In the genomic region with DNA sequence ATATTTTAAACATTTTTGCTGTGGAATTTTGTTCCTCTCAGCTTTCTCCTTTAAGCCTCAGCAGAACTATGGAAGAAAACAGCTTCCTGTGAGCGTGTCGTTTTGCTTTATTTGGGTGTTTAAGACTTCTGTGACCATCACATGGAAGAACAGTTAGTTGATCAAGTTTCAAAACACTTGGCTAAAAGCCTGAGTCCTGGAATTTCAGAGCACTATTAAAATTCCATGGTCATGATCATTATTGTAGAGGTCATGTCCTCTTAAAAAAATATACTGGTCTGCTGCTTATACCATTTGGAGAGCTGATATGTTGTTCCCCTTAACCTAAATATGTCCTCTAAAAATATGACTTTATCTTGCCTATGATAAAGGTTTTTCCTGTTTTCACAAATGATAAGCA, we compare ENCODE assay signal across 13 cellular contexts. TPM values are rescaled to one million over a fixed set of nuclear protein-coding genes. Genes with fewer than 3 reads are reported as not detected.
DNase-seq lines count a peak whose midpoint lies in the region; ATAC-seq and TF ChIP-seq lines count a peak whose summit lies in the region.
"Had no signal": no experiment of that assay in that cellular context is flagged by ENCODE, and none has a peak within 500 bp of the region (broad histone marks: within the 10 kb centered on the region; RNA-seq: fewer than 3 reads in every experiment).

No MANE protein-coding gene starts in this region.

- no peaks in the 10 kb centered on the region for H3K4me1 ChIP-seq in A673 (ENCODE audit: insufficient read depth, low read length, poor library complexity, severe bottlenecking)
- peaks cover 9% of the 10 kb centered on the region for H3K4me1 ChIP-seq in body of pancreas
- no peaks in the 10 kb centered on the region for H3K4me1 ChIP-seq in right lobe of liver

- H3K27ac ChIP-seq in A673 (ENCODE audit: low read depth, low read length, poor library complexity, severe bottlenecking) (no peak overlapping the region), body of pancreas (peak overlapping the region in 1 of 4 donors; percentile 64), right lobe of liver (peak overlapping the region in 1 of 3 donors; percentile 13)

- no peak overlapping the region for H3K27ac Mint-ChIP-seq in nephron progenitor cell
- H3K27ac Mint-ChIP-seq: stimulated activated naive CD8-positive, alpha-beta T cell treated with anti-CD3 and anti-CD28 coated beads, Interleukin-15, Interleukin-2, amounts not matched to agents 100 ng/mL and 50 ng/mL, for 24 hours had no signal

- peak; percentile 81 for ATAC-seq in body of pancreas
- ATAC-seq in right lobe of liver: peak; percentile 44 to 75 (median 65)
- no peak for ATAC-seq in GM21367 (IDR thresholded peaks at IDR 0.05; ENCODE audit: unreplicated experiment)
- ATAC-seq: effector memory CD8-positive, alpha-beta T cell had no signal

- H3K4me3 ChIP-seq in A673 (ENCODE audit: low read depth, low read length, poor library complexity, severe bottlenecking): no peak overlapping the region
- H3K4me3 ChIP-seq in HFF-Myc (replicated peaks; ENCODE audit: low read depth, low read length): no peak overlapping the region
- H3K4me3 ChIP-seq in body of pancreas: no peak overlapping the region
- H3K4me3 ChIP-seq in right lobe of liver: no peak overlapping the region
- H3K4me3 ChIP-seq: lung had no signal

- intact Hi-C loops in A673 (cut with micrococcal nuclease; ENCODE audit: unreplicated experiment): no loop called here
- intact Hi-C loops in body of pancreas (cut with DNase I): no loop called here
- intact Hi-C loops in right lobe of liver (cut with DNase I): no loop called here

- H3K4me3 Mint-ChIP-seq in nephron progenitor cell: no peak overlapping the region
- H3K4me3 Mint-ChIP-seq: CD4-positive, CD25-positive, alpha-beta regulatory T cell; effector memory CD8-positive, alpha-beta T cell; stimulated activated naive CD8-positive, alpha-beta T cell treated with anti-CD3 and anti-CD28 coated beads, Interleukin-15, Interleukin-2, amounts not matched to agents 100 ng/mL and 50 ng/mL, for 24 hours had no signal

- peak; percentile 20 for DNase-seq in A673 (ENCODE audit: low spot score)
- peak; percentile 77 for DNase-seq in HFF-Myc (ENCODE audit: extremely low read depth, low read depth)
- DNase-seq in body of pancreas: no peak
- DNase-seq in right lobe of liver: no peak
- DNase-seq in NCI-H1048 (lab: John Stamatoyannopoulos, UW): no peak
- no peak for DNase-seq in nephron progenitor cell
- DNase-seq in activated naive CD4-positive, alpha-beta T cell treated with Interleukin-2 at 50 U/mL for 16 hours: no peak
- DNase-seq: CD4-positive, CD25-positive, alpha-beta regulatory T cell; effector memory CD8-positive, alpha-beta T cell; NCI-H1105 treated with DMSO at 0.1 percent for 48 hours had no signal

- WGBS in body of pancreas, 2 donors: 50 to 82% methylated on average over 2 of the region's 2 CpGs
- 67% methylated on average over 2 of the region's 2 CpGs for WGBS in right lobe of liver (ENCODE audit: insufficient coverage, low coverage, low lambda C conversion rate, missing lambda C conversion rate)

- H3K9me3 ChIP-seq in A673 (ENCODE audit: low read depth, low read length, poor library complexity, severe bottlenecking) (no peaks in the 10 kb centered on the region), body of pancreas (no peaks in the 10 kb centered on the region), right lobe of liver (no peaks in the 10 kb centered on the region)

- H3K36me3 Mint-ChIP-seq in nephron progenitor cell (ENCODE audit: low read depth): peaks cover 5% of the 10 kb centered on the region

- no TSS peak for BruUV-seq in A673 (replicated peaks; lab: Mats Ljungman, UMichigan)

- no peaks in the 10 kb centered on the region for H3K36me3 ChIP-seq in A673 (ENCODE audit: insufficient read depth, low read length, poor library complexity, severe bottlenecking)
- no peaks in the 10 kb centered on the region for H3K36me3 ChIP-seq in body of pancreas (replicated peaks in 1 of 2; ENCODE audit: insufficient read depth in 1 of 2, low read depth in 2 of 2)
- H3K36me3 ChIP-seq in right lobe of liver: no peaks in the 10 kb centered on the region

- H3K9me3 Mint-ChIP-seq in nephron progenitor cell: no peaks in the 10 kb centered on the region
- H3K9me3 Mint-ChIP-seq: CD4-positive, CD25-positive, alpha-beta regulatory T cell; effector memory CD8-positive, alpha-beta T cell; stimulated activated naive CD8-positive, alpha-beta T cell treated with anti-CD3 and anti-CD28 coated beads, Interleukin-15, Interleukin-2, amounts not matched to agents 100 ng/mL and 50 ng/mL, for 24 hours had no signal

- no peaks in the 10 kb centered on the region for H3K27me3 ChIP-seq in A673 (replicated peaks; ENCODE audit: insufficient read depth, low read depth, low read length, poor library complexity)
- H3K27me3 ChIP-seq in body of pancreas: no peaks in the 10 kb centered on the region
- no peaks in the 10 kb centered on the region for H3K27me3 ChIP-seq in right lobe of liver

- CTCF ChIA-PET in A673 (lab: Charles Lee): no interaction called here

- no peak for TF ChIP-seq CTCF in A673 (conservative IDR thresholded peaks at IDR 0.05; ENCODE audit: low read depth, low read length)
- no peak for TF ChIP-seq CTCF in HFF-Myc (IDR thresholded peaks at IDR 0.05; ENCODE audit: low read depth, low read length, missing control alignments)
- no peak for TF ChIP-seq CTCF in body of pancreas (IDR thresholded peaks at IDR 0.05)
- no peak for TF ChIP-seq CTCF in right lobe of liver (IDR thresholded peaks at IDR 0.05)
- no peak for TF ChIP-seq CTCF in nephron progenitor cell (IDR thresholded peaks at IDR 0.05)

- POLR2A ChIA-PET in A673 (lab: Charles Lee; ENCODE audit: low non-redundant PET): no interaction called here

- TF ChIP-seq POLR2A in body of pancreas (IDR thresholded peaks at IDR 0.05) (no peak), right lobe of liver (IDR thresholded peaks at IDR 0.05) (no peak)

- peaks cover 5% of the 10 kb centered on the region for H3K4me1 Mint-ChIP-seq in nephron progenitor cell

- H3K27me3 Mint-ChIP-seq in nephron progenitor cell (ENCODE audit: low read depth, poor library complexity): peaks cover 3% of the 10 kb centered on the region
- H3K27me3 Mint-ChIP-seq: CD4-positive, CD25-positive, alpha-beta regulatory T cell; effector memory CD8-positive, alpha-beta T cell; stimulated activated naive CD8-positive, alpha-beta T cell treated with anti-CD3 and anti-CD28 coated beads, Interleukin-15, Interleukin-2, amounts not matched to agents 100 ng/mL and 50 ng/mL, for 24 hours had no signal

RNA-seq across cellular contexts. Expression of a gene that starts 12.6 kb away (rescaled TPM):
- total RNA-seq in A673 (2021): 34.5 and 40.5 TPM in 2 replicates
- 10 to 100 TPM; 15.8 to 16.8 TPM for total RNA-seq in body of pancreas
- 10 to 100 TPM in 5 of 6 experiments, 1 to 10 TPM in 1; 8.2 to 16.8 (median 14.2) TPM for total RNA-seq in right lobe of liver

Comparison
In these comparisons a context has a peak if more than half of its experiments do, and no peak if none do; other contexts are left out.
1. DNase-seq: peak in A673 (single experiment) and HFF-Myc (single experiment); none in body of pancreas (0 of 4), right lobe of liver (0 of 3), NCI-H1048 (single experiment), nephron progenitor cell (single experiment) and activated naive CD4-positive, alpha-beta T cell treated with Interleukin-2 at 50 U/mL for 16 hours (single experiment).